In genomic region chr2:171025199-171025598, GRCh38 we compare ENCODE assay signal across 21 cellular contexts.
"Had no signal": no experiment of that assay in that cellular context is flagged by ENCODE, and none has a peak within 500 bp of the region (broad histone marks: within the 10 kb centered on the region; RNA-seq: fewer than 3 reads in every experiment).

No MANE protein-coding gene starts in this region.

- ATAC-seq: activated CD4-positive, alpha-beta T cell treated with anti-CD3 and anti-CD28 coated beads for 36 hours; activated T-cell treated with anti-CD3 and anti-CD28 coated beads, Interleukin-2, amount 50 U/mL, for 72 hours; T-helper 17 cell had no signal

- H3K4me1 Mint-ChIP-seq: activated CD4-positive, alpha-beta memory T cell treated with anti-CD3 and anti-CD28 coated beads, Interleukin-2, amount 10 ng/mL, durations not matched to agents 7 days and 5 days had no signal

- H3K9me3 Mint-ChIP-seq: activated CD4-positive, alpha-beta memory T cell treated with anti-CD3 and anti-CD28 coated beads, Interleukin-2, amount 10 ng/mL, durations not matched to agents 7 days and 5 days; activated naive CD4-positive, alpha-beta T cell treated with anti-CD3 and anti-CD28 coated beads, Interleukin-2, amount 10 ng/mL, durations not matched to agents 7 days and 5 days; activated naive CD8-positive, alpha-beta T cell treated with anti-CD3 and anti-CD28 coated beads for 36 hours; activated T-cell treated with anti-CD3 and anti-CD28 coated beads, Interleukin-2, amount 50 U/mL, for 72 hours; activated T-helper 2 cell treated with anti-CD3 and anti-CD28 coated beads, Interferon-gamma antibody, Interleukin-2, Interleukin-4, amounts not matched to agents 10 μg/mL and 5 μg/mL and 100 μg/mL, durations not matched to agents 14 hours and 24 hours and 36 hours had no signal

- H3K27me3 Mint-ChIP-seq: activated CD4-positive, alpha-beta memory T cell treated with anti-CD3 and anti-CD28 coated beads, Interleukin-2, amount 10 ng/mL, durations not matched to agents 7 days and 5 days; activated CD4-positive, alpha-beta T cell treated with anti-CD3 and anti-CD28 coated beads for 36 hours; activated naive CD4-positive, alpha-beta T cell treated with anti-CD3 and anti-CD28 coated beads, Interleukin-2, amount 10 ng/mL, durations not matched to agents 7 days and 5 days; activated naive CD8-positive, alpha-beta T cell treated with anti-CD3 and anti-CD28 coated beads for 36 hours; T-helper 17 cell had no signal

- DNase-seq: activated CD4-positive, alpha-beta memory T cell treated with anti-CD3 and anti-CD28 coated beads, Interleukin-2, amount 10 ng/mL, durations not matched to agents 7 days and 5 days; activated CD4-positive, alpha-beta T cell treated with anti-CD3 and anti-CD28 coated beads for 36 hours; activated CD4-positive, alpha-beta T cell treated with anti-CD3 and anti-CD28 coated beads, Interleukin-2, amount 50 U/mL, for 1 hour; activated CD4-positive, CD25-positive, alpha-beta regulatory T cell; activated CD8-positive, alpha-beta memory T cell treated with anti-CD3 and anti-CD28 coated beads, Interleukin-2, amount 50 U/mL, for 4 hours; activated gamma-delta T cell treated with Interleukin-2 at 50 U/mL for 16 hours; activated naive CD4-positive, alpha-beta T cell treated with anti-CD3 and anti-CD28 coated beads, Interleukin-2, amount 10 ng/mL, durations not matched to agents 7 days and 5 days; activated naive CD8-positive, alpha-beta T cell treated with anti-CD3 and anti-CD28 coated beads for 36 hours; activated T-cell treated with anti-CD3 and anti-CD28 coated beads, Interleukin-2, amount 50 U/mL, for 72 hours; brain microvascular endothelial cell; KG1; NCI-H1092; NCI-H1694; NCI-H2029 treated with DMSO at 0.1 percent for 48 hours; NCI-H345; NCI-H510A; SIG-M5; T-helper 17 cell; T-helper 9 cell had no signal

- H3K27me3 ChIP-seq: brain microvascular endothelial cell, cardiac muscle cell had no signal

- H3K27ac Mint-ChIP-seq: activated CD4-positive, alpha-beta memory T cell treated with anti-CD3 and anti-CD28 coated beads, Interleukin-2, amount 10 ng/mL, durations not matched to agents 7 days and 5 days; activated CD4-positive, alpha-beta T cell treated with anti-CD3 and anti-CD28 coated beads for 36 hours; activated naive CD4-positive, alpha-beta T cell treated with anti-CD3 and anti-CD28 coated beads, Interleukin-2, amount 10 ng/mL, durations not matched to agents 7 days and 5 days; activated naive CD8-positive, alpha-beta T cell treated with anti-CD3 and anti-CD28 coated beads for 36 hours; activated T-helper 2 cell treated with anti-CD3 and anti-CD28 coated beads, Interferon-gamma antibody, Interleukin-2, Interleukin-4, amounts not matched to agents 10 μg/mL and 5 μg/mL and 100 μg/mL, durations not matched to agents 14 hours and 24 hours and 36 hours; T-helper 17 cell had no signal

- H3K27ac ChIP-seq: brain microvascular endothelial cell, cardiac muscle cell had no signal

- H3K4me3 ChIP-seq: cardiac muscle cell had no signal

- H3K4me3 Mint-ChIP-seq: activated CD4-positive, alpha-beta memory T cell treated with anti-CD3 and anti-CD28 coated beads, Interleukin-2, amount 10 ng/mL, durations not matched to agents 7 days and 5 days; activated CD4-positive, alpha-beta T cell treated with anti-CD3 and anti-CD28 coated beads for 36 hours; activated naive CD4-positive, alpha-beta T cell treated with anti-CD3 and anti-CD28 coated beads, Interleukin-2, amount 10 ng/mL, durations not matched to agents 7 days and 5 days; activated naive CD8-positive, alpha-beta T cell treated with anti-CD3 and anti-CD28 coated beads for 36 hours; activated T-cell treated with anti-CD3 and anti-CD28 coated beads, Interleukin-2, amount 50 U/mL, for 72 hours; T-helper 17 cell had no signal
